Comparison of ENCODE assay signal across 13 cellular contexts in genomic region chr17:32497431-32498205, GRCh38. TPM values are rescaled to one million over a fixed set of nuclear protein-coding genes. Genes with fewer than 3 reads are reported as not detected.
DNase-seq lines count a peak whose midpoint lies in the region; ATAC-seq and TF ChIP-seq lines count a peak whose summit lies in the region.
"Had no signal": no experiment of that assay in that cellular context is flagged by ENCODE, and none has a peak within 500 bp of the region (broad histone marks: within the 10 kb centered on the region; RNA-seq: fewer than 3 reads in every experiment).

No MANE protein-coding gene starts in this region.

- TF ChIP-seq CTCF in GM10248 (IDR thresholded peaks at IDR 0.05; ENCODE audit: control extremely low read depth, extremely low read depth, low read depth, missing control alignments) (peak; percentile 25), WERI-Rb-1 (IDR thresholded peaks at IDR 0.05; ENCODE audit: low read depth, low read length) (peak; percentile 54; the same call in 1 of the 2 replicates)

- no peak overlapping the region for H3K27ac ChIP-seq in WERI-Rb-1
- H3K27ac ChIP-seq: C4-2B, spleen had no signal

- no peaks in the 10 kb centered on the region for H3K36me3 ChIP-seq in WERI-Rb-1
- H3K36me3 ChIP-seq: spleen had no signal

- POLR2A ChIA-PET in GM10248 (lab: Yijun Ruan, JAX), result interaction anchor here (0.5 kb wide), 1 partner anchor 138 kb away, joined by 7 read pairs; no protein-coding TSS in a partner anchor

- DNase-seq in A172 (ENCODE audit: low spot score) (peak; percentile 71), GM10248 (ENCODE audit: extremely low spot score) (no peak), WERI-Rb-1 (peak; percentile 68), left kidney (ENCODE audit: low read depth, low spot score) (peak; percentile 36), DMS153 (lab: John Stamatoyannopoulos, UW) (no peak), NCI-H2081 treated with DMSO at 0.1 percent for 48 hours (lab: John Stamatoyannopoulos, UW) (no peak), cortex of kidney (lab: John Stamatoyannopoulos, UW) (no peak)
- DNase-seq: activated CD8-positive, alpha-beta memory T cell treated with anti-CD3 and anti-CD28 coated beads, Interleukin-2, amount 10 ng/mL, durations not matched to agents 7 days and 5 days; KBM-7; NCI-H446 treated with DMSO at 0.1 percent for 48 hours; spleen had no signal

- no peak for ATAC-seq in GM21515 (IDR thresholded peaks at IDR 0.05; ENCODE audit: unreplicated experiment)
- ATAC-seq: activated CD8-positive, alpha-beta memory T cell treated with anti-CD3 and anti-CD28 coated beads, Interleukin-2, amount 10 ng/mL, durations not matched to agents 7 days and 5 days had no signal

- CTCF ChIA-PET in GM10248 (lab: Yijun Ruan, JAX), result no interaction called here

- H3K27me3 ChIP-seq in WERI-Rb-1 (ENCODE audit: insufficient read depth, low read depth, severe bottlenecking), result no peaks in the 10 kb centered on the region
- H3K27me3 ChIP-seq: spleen had no signal

- H3K4me3 ChIP-seq in WERI-Rb-1 (ENCODE audit: low read depth, low read length), result no peak overlapping the region
- H3K4me3 ChIP-seq: spleen had no signal

- no peaks in the 10 kb centered on the region for H3K9me3 ChIP-seq in WERI-Rb-1 (ENCODE audit: severe bottlenecking)
- H3K9me3 ChIP-seq: spleen had no signal

RNA-seq across cellular contexts. Expression of gene CDK5R1, which starts 10.8 kb away (rescaled TPM):
- 5.0 and 6.3 TPM in 2 replicates for total RNA-seq in A172 (2014; rRNA removed; shearing (Covaris generic))

RNA-seq across cellular contexts. Expression of gene PSMD11, which starts 53.3 kb away (rescaled TPM):
- total RNA-seq in A172 (2014; rRNA removed; shearing (Covaris generic)), result 214 and 304 TPM in 2 replicates

Comparison
In these comparisons a context has a peak if more than half of its experiments do, and no peak if none do; other contexts are left out.
1. DNase-seq: peak in A172 (single experiment), WERI-Rb-1 (single experiment) and left kidney (single experiment); none in GM10248 (single experiment), DMS153 (single experiment), NCI-H2081 treated with DMSO at 0.1 percent for 48 hours (single experiment) and cortex of kidney (single experiment).